18 cellular contexts compared by ENCODE assay signal in genomic region chr3:127019449-127019848, GRCh38. TPM values are rescaled to one million over a fixed set of nuclear protein-coding genes. Genes with fewer than 3 reads are reported as not detected.
DNase-seq lines count a peak whose midpoint lies in the region; ATAC-seq and TF ChIP-seq lines count a peak whose summit lies in the region.
"Had no signal": no experiment of that assay in that cellular context is flagged by ENCODE, and none has a peak within 500 bp of the region (broad histone marks: within the 10 kb centered on the region; RNA-seq: fewer than 3 reads in every experiment).

No MANE protein-coding gene starts in this region.

- WGBS in mesodermal cell (ENCODE audit: insufficient coverage in 2 of 2), 2 experiments: 86 to 92% methylated on average over 7 to 8 of the region's 8 CpGs

- H3K4me1 ChIP-seq in Panc1 (ENCODE audit: control insufficient read depth, insufficient read depth, low read length) (peaks cover 7% of the 10 kb centered on the region; the same call in 1 of the 2 replicates), mesodermal cell (ENCODE audit: control insufficient read depth, insufficient read depth, low read length, poor library complexity, severe bottlenecking) (peaks cover 11% of the 10 kb centered on the region)

- H3K36me3 ChIP-seq in Panc1 (ENCODE audit: control insufficient read depth, insufficient read depth, low read length): no peaks in the 10 kb centered on the region
- peaks cover 95% of the 10 kb centered on the region for H3K36me3 ChIP-seq in mesodermal cell (ENCODE audit: control insufficient read depth, insufficient read depth, low read length)

- H3K27ac ChIP-seq in Panc1 (ENCODE audit: low read length) (no peak overlapping the region), mesodermal cell (ENCODE audit: low read depth, low read length, severe bottlenecking) (peak overlapping the region; percentile 39)
- H3K27ac ChIP-seq: KMS-11 had no signal

- ATAC-seq in Panc1 (peak; percentile 40; the same call in 1 of the 2 replicates), GM21619 (IDR thresholded peaks at IDR 0.05; ENCODE audit: unreplicated experiment) (no peak)
- ATAC-seq: activated T-cell treated with anti-CD3 and anti-CD28 coated beads, Interleukin-2, amount 50 U/mL, for 4 hours had no signal

- no peaks in the 10 kb centered on the region for H3K27me3 ChIP-seq in Panc1 (ENCODE audit: control insufficient read depth, insufficient read depth, low read length)

- CTCF ChIA-PET in Panc1 (lab: Charles Lee): no interaction called here

- in situ Hi-C loops in Panc1 (cut with HindIII; ENCODE audit: low pct_unique_long_range_greater_than_20kb, low sequenced_read_pairs): no loop called here

- peak; percentile 63 for DNase-seq in ELR (ENCODE audit: low read depth)
- no peak for DNase-seq in Panc1 (ENCODE audit: low read depth, low spot score)
- peak; percentile 60 for DNase-seq in choroid plexus epithelial cell (ENCODE audit: low read depth)
- DNase-seq in SW 1271 (lab: John Stamatoyannopoulos, UW): no peak
- no peak for DNase-seq in stimulated activated CD4-positive, alpha-beta T cell treated with anti-CD3 and anti-CD28 coated beads, Interleukin-4, amount 100 ng/mL, for 1 hour
- DNase-seq in MV-4-11 (lab: John Stamatoyannopoulos, UW): no peak
- DNase-seq: activated CD4-positive, alpha-beta T cell treated with anti-CD3 and anti-CD28 coated beads, Interleukin-2, amount 10 ng/mL, durations not matched to agents 24 days and 14 days; activated T-cell treated with anti-CD3 and anti-CD28 coated beads, Interleukin-2, amount 50 U/mL, for 4 hours; amniotic stem cell; DMS 273 treated with DMSO at 0.1 percent for 48 hours; glutamatergic neuron; NCI-H524; posterior cingulate gyrus; substantia nigra; T-helper 9 cell had no signal

- H3K4me3 ChIP-seq in Panc1 (ENCODE audit: low read depth in 2 of 2, low read length in 2 of 2): no peak overlapping the region
- H3K4me3 ChIP-seq in choroid plexus epithelial cell (ENCODE audit: low read depth, low read length): no peak overlapping the region
- H3K4me3 ChIP-seq in mesodermal cell (ENCODE audit: extremely low read depth, insufficient read depth, low read length, poor library complexity, severe bottlenecking): no peak overlapping the region

- TF ChIP-seq CTCF in Panc1 (IDR thresholded peaks at IDR 0.05): no peak
- TF ChIP-seq CTCF in choroid plexus epithelial cell (conservative IDR thresholded peaks at IDR 0.05; ENCODE audit: low read depth, low read length): no peak

- no TSS peak for BruUV-seq in Panc1 (replicated peaks; lab: Mats Ljungman, UMichigan)

- POLR2A ChIA-PET in Panc1 (lab: Charles Lee): interaction anchor here (0.6 kb wide), 1 partner anchor 18 kb away, joined by 4 read pairs; no protein-coding TSS in a partner anchor

- intact Hi-C loops in Panc1 (cut with micrococcal nuclease; ENCODE audit: unreplicated experiment): no loop called here

- H3K9me3 ChIP-seq in Panc1 (ENCODE audit: control insufficient read depth, insufficient read depth, low read depth, low read length) (no peaks in the 10 kb centered on the region), mesodermal cell (ENCODE audit: control insufficient read depth, low read length) (no peaks in the 10 kb centered on the region)

RNA-seq across cellular contexts. Expression of gene PLXNA1, which starts 36.5 kb away (rescaled TPM):
- 80.6 TPM for total RNA-seq in Panc1 (2021; ENCODE audit: unreplicated experiment)
- 128 TPM for polyA plus RNA-seq in Panc1 (2012; ENCODE audit: insufficient read length)
- polyA plus RNA-seq in mesodermal cell (2013, experiment 1 of 2): 48.4 TPM
- 42.3 TPM for polyA plus RNA-seq in mesodermal cell (2013, experiment 2 of 2)

Comparison
In these comparisons a context has a peak if more than half of its experiments do, and no peak if none do; other contexts are left out.
1. DNase-seq: peak in ELR (single experiment) and choroid plexus epithelial cell (single experiment); none in Panc1 (single experiment), SW 1271 (0 of 2), stimulated activated CD4-positive, alpha-beta T cell treated with anti-CD3 and anti-CD28 coated beads, Interleukin-4, amount 100 ng/mL, for 1 hour (single experiment) and MV-4-11 (single experiment).